In the genomic region with DNA sequence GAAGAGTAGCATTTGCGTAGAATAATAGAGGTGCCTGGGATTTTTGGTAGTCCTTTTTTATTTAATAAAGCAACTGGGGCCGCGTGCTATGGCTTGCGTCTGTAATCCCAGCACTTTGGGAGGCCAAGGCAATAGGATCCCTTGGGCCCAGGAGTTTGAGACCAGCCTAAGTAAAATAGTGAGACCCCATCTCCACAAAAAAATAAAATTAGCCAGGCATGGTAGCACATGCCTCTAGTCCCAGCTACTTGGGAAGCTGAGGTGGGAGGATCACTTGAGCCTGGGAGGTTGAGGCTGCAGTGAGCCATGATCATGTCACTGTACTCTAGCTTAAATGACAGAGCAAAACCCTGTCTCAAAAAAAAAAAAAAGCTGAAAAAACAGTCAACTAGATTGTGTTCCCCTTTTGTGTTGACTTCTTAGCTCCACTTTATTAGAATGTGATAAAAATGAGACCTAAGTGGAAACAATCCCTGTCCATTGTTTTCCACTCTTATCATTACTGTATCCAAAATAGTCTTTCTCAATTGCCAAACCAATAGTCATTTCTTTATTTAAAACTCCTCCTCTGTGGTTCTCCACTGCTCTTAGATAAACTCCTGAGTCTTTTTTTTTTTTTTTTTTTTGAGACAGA, we compare ENCODE assay signal across 14 cellular contexts. TPM values are rescaled to one million over a fixed set of nuclear protein-coding genes. Genes with fewer than 3 reads are reported as not detected.
DNase-seq lines count a peak whose midpoint lies in the region; ATAC-seq and TF ChIP-seq lines count a peak whose summit lies in the region.
"Had no signal": no experiment of that assay in that cellular context is flagged by ENCODE, and none has a peak within 500 bp of the region (broad histone marks: within the 10 kb centered on the region; RNA-seq: fewer than 3 reads in every experiment).

No MANE protein-coding gene starts in this region.

- peak overlapping the region; percentile 96 for H3K27ac Mint-ChIP-seq in stimulated activated naive CD8-positive, alpha-beta T cell treated with anti-CD3 and anti-CD28 coated beads, Interleukin-15, Interleukin-2, amounts not matched to agents 100 ng/mL and 50 ng/mL, for 24 hours
- H3K27ac Mint-ChIP-seq in activated T-cell treated with anti-CD3 and anti-CD28 coated beads, Interleukin-2, amount 50 U/mL, for 72 hours, result peak overlapping the region; percentile 93
- no peak overlapping the region for H3K27ac Mint-ChIP-seq in mesothelial cell of epicardium

- no peaks in the 10 kb centered on the region for H3K27me3 ChIP-seq in lung (ENCODE audit: control insufficient read depth, insufficient read depth)
- H3K27me3 ChIP-seq: foreskin keratinocyte, pancreas, SJCRH30 had no signal

- H3K4me1 Mint-ChIP-seq in stimulated activated naive CD8-positive, alpha-beta T cell treated with anti-CD3 and anti-CD28 coated beads, Interleukin-15, Interleukin-2, amounts not matched to agents 100 ng/mL and 50 ng/mL, for 24 hours (ENCODE audit: low read depth), result peaks cover 89% of the 10 kb centered on the region
- peaks cover 94% of the 10 kb centered on the region for H3K4me1 Mint-ChIP-seq in activated T-cell treated with anti-CD3 and anti-CD28 coated beads, Interleukin-2, amount 50 U/mL, for 72 hours (ENCODE audit: low read depth)
- peaks cover 20% of the 10 kb centered on the region for H3K4me1 Mint-ChIP-seq in mesothelial cell of epicardium

- peaks cover 62% of the 10 kb centered on the region for H3K36me3 Mint-ChIP-seq in stimulated activated naive CD8-positive, alpha-beta T cell treated with anti-CD3 and anti-CD28 coated beads, Interleukin-15, Interleukin-2, amounts not matched to agents 100 ng/mL and 50 ng/mL, for 24 hours (ENCODE audit: low read depth)
- H3K36me3 Mint-ChIP-seq in activated T-cell treated with anti-CD3 and anti-CD28 coated beads, Interleukin-2, amount 50 U/mL, for 72 hours (ENCODE audit: insufficient read depth in 2 of 2), result peaks cover 8 to 22% of the 10 kb centered on the region in 2 donors
- H3K36me3 Mint-ChIP-seq in mesothelial cell of epicardium, result peaks cover 2% of the 10 kb centered on the region
- H3K36me3 Mint-ChIP-seq: IgD-negative memory B cell had no signal

- peak overlapping the region; percentile 6 to 33 for H3K27ac ChIP-seq in lung (ENCODE audit: low read depth in 1 of 2, low read length in 1 of 2)
- H3K27ac ChIP-seq: foreskin keratinocyte, pancreas, SJCRH30 had no signal

- peak overlapping the region; percentile 84 for H3K4me3 Mint-ChIP-seq in stimulated activated naive CD8-positive, alpha-beta T cell treated with anti-CD3 and anti-CD28 coated beads, Interleukin-15, Interleukin-2, amounts not matched to agents 100 ng/mL and 50 ng/mL, for 24 hours
- peak overlapping the region in 1 of 2 donors; percentile 82 for H3K4me3 Mint-ChIP-seq in activated T-cell treated with anti-CD3 and anti-CD28 coated beads, Interleukin-2, amount 50 U/mL, for 72 hours
- H3K4me3 Mint-ChIP-seq in mesothelial cell of epicardium, result no peak overlapping the region

- no peak overlapping the region for H3K4me3 ChIP-seq in lung
- H3K4me3 ChIP-seq: mucosa of descending colon, pancreas, SJCRH30 had no signal

- H3K9me3 Mint-ChIP-seq in stimulated activated naive CD8-positive, alpha-beta T cell treated with anti-CD3 and anti-CD28 coated beads, Interleukin-15, Interleukin-2, amounts not matched to agents 100 ng/mL and 50 ng/mL, for 24 hours, result peaks cover 4% of the 10 kb centered on the region
- no peaks in the 10 kb centered on the region for H3K9me3 Mint-ChIP-seq in activated T-cell treated with anti-CD3 and anti-CD28 coated beads, Interleukin-2, amount 50 U/mL, for 72 hours
- H3K9me3 Mint-ChIP-seq in mesothelial cell of epicardium, result peaks cover 7% of the 10 kb centered on the region

- whole genome bisulfite sequencing in lung, 2 donors, result 90 to 94% methylated on average over 4 of the region's 4 CpGs

- no peaks in the 10 kb centered on the region for H3K27me3 Mint-ChIP-seq in stimulated activated naive CD8-positive, alpha-beta T cell treated with anti-CD3 and anti-CD28 coated beads, Interleukin-15, Interleukin-2, amounts not matched to agents 100 ng/mL and 50 ng/mL, for 24 hours
- no peaks in the 10 kb centered on the region for H3K27me3 Mint-ChIP-seq in activated T-cell treated with anti-CD3 and anti-CD28 coated beads, Interleukin-2, amount 50 U/mL, for 72 hours (ENCODE audit: low read depth)
- H3K27me3 Mint-ChIP-seq in mesothelial cell of epicardium (ENCODE audit: low read depth), result peaks cover 30% of the 10 kb centered on the region

- peaks cover 2 to 3% of the 10 kb centered on the region in 2 donors for H3K4me1 ChIP-seq in lung (ENCODE audit: control insufficient read depth in 2 of 2, insufficient read depth in 2 of 2, low read length in 2 of 2)
- H3K4me1 ChIP-seq: foreskin keratinocyte, SJCRH30 had no signal

- H3K9me3 ChIP-seq in lung (ENCODE audit: control insufficient read depth in 2 of 2, insufficient read depth in 1 of 2, low read length in 1 of 2), result no peaks in the 10 kb centered on the region
- H3K9me3 ChIP-seq: mucosa of descending colon, pancreas had no signal

- ATAC-seq in stimulated activated naive CD8-positive, alpha-beta T cell treated with anti-CD3 and anti-CD28 coated beads, Interleukin-15, Interleukin-2, amounts not matched to agents 100 U/mL and 50 U/mL, for 24 hours, result no peak
- ATAC-seq in activated T-cell treated with anti-CD3 and anti-CD28 coated beads, Interleukin-2, amount 50 U/mL, for 72 hours (replicated peaks in 1 of 2), result peak; percentile 23 to 39
- no peak for ATAC-seq in lung (ENCODE audit: insufficient read depth, low FRiP score)
- ATAC-seq: foreskin keratinocyte, mucosa of descending colon had no signal

- no peak for DNase-seq in stimulated activated naive CD8-positive, alpha-beta T cell treated with anti-CD3 and anti-CD28 coated beads, Interleukin-15, Interleukin-2, amounts not matched to agents 100 U/mL and 50 U/mL, for 24 hours
- peak in 1 of 2 donors; percentile 18 for DNase-seq in activated T-cell treated with anti-CD3 and anti-CD28 coated beads, Interleukin-2, amount 50 U/mL, for 72 hours
- DNase-seq in lung (ENCODE audit: low spot score) (no peak), NK-92 (lab: John Stamatoyannopoulos, UW; ENCODE audit: unreplicated experiment) (no peak), GM19240 (ENCODE audit: insufficient read length, low spot score) (no peak), mesothelial cell of epicardium (ENCODE audit: low spot score in 2 of 2, unreplicated experiment in 2 of 2) (no peak)
- DNase-seq: effector CD8-positive, alpha-beta T cell; foreskin keratinocyte; mucosa of descending colon; NCI-H1092 treated with DMSO at 0.1 percent for 48 hours; pancreas; SJCRH30 had no signal

- no peaks in the 10 kb centered on the region for H3K36me3 ChIP-seq in lung (ENCODE audit: control insufficient read depth in 2 of 2, insufficient read depth in 2 of 2, low read length in 2 of 2)
- H3K36me3 ChIP-seq: pancreas, SJCRH30 had no signal

- TF ChIP-seq CTCF in lung (IDR thresholded peaks at IDR 0.05; ENCODE audit: control extremely low read depth, extremely low read depth) (no peak), mesothelial cell of epicardium (IDR thresholded peaks at IDR 0.05; ENCODE audit: unreplicated experiment) (no peak)

RNA-seq across cellular contexts. Expression of gene PRKCH, which starts 7.4 kb away (rescaled TPM):
- 100 to 1,000 TPM; 127 to 143 TPM for total RNA-seq in activated T-cell treated with anti-CD3 and anti-CD28 coated beads, Interleukin-2, amount 50 U/mL, for 72 hours
- 100 to 1,000 TPM in 1 of 2 donors, 10 to 100 TPM in 1; 67.9 to 126 TPM for total RNA-seq in lung
- polyA plus RNA-seq in lung, result 10 to 100 TPM; 12.9 to 34.9 TPM
- 8.4 to 9.2 TPM (median 9.0 TPM) in 3 replicates for total RNA-seq in mesothelial cell of epicardium

RNA-seq across cellular contexts. Expression of gene TMEM30B, which starts 47.6 kb away (rescaled TPM):
- total RNA-seq in activated T-cell treated with anti-CD3 and anti-CD28 coated beads, Interleukin-2, amount 50 U/mL, for 72 hours, result 1 to 10 TPM; 2.2 to 3.4 TPM
- total RNA-seq in lung (10 to 100 TPM; 22.8 to 24.3 TPM), mesothelial cell of epicardium (10.1 to 11.2 TPM (median 10.6 TPM) in 3 replicates)
- polyA plus RNA-seq in lung, result 10 to 100 TPM; 14.4 to 17.4 TPM

Comparison
In these comparisons a context has a peak if more than half of its experiments do, and no peak if none do; other contexts are left out.
1. ATAC-seq: peak in activated T-cell treated with anti-CD3 and anti-CD28 coated beads, Interleukin-2, amount 50 U/mL, for 72 hours (2 of 2); none in stimulated activated naive CD8-positive, alpha-beta T cell treated with anti-CD3 and anti-CD28 coated beads, Interleukin-15, Interleukin-2, amounts not matched to agents 100 U/mL and 50 U/mL, for 24 hours (single experiment) and lung (single experiment).